In the genomic region with DNA sequence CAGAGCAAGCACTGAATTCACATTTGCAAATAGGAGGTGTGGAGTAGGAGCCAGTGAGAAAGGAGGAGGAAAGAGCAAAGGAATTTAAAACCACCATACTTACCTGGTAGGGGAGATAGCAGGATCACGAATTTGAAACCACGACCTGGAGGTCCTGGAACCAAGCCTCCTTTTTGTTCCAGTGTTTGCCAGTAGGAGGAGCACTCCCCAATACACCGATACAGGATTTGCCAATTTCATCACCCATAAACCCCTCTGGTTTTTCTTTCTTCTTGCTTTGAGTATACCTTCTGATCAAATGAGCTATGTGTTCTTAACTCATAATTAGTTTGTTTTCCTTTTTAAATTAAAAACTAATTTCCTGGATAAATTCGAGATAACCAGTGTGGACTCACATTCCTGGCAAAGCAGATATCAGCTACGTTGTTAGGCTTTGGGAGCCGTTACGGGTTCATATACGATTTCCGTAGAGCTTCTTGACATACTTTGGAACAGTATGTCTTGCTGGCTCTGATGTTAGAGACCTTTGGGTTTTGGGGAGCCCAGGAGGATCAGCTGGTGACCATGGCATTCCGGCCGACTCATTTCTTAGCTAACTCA, we compare ENCODE assay signal across 8 cellular contexts. TPM values are rescaled to one million over a fixed set of nuclear protein-coding genes. Genes with fewer than 3 reads are reported as not detected.
DNase-seq lines count a peak whose midpoint lies in the region; ATAC-seq and TF ChIP-seq lines count a peak whose summit lies in the region.

No MANE protein-coding gene starts in this region.

- WGBS in psoas muscle, 3 donors, result 72 to 78% (median 76%) methylated on average over 11 of the region's 11 CpGs

- ATAC-seq in psoas muscle (no peak), HG03442 (IDR thresholded peaks at IDR 0.05; ENCODE audit: unreplicated experiment) (no peak), HG02973 (IDR thresholded peaks at IDR 0.05; ENCODE audit: unreplicated experiment) (no peak)

- POLR2A ChIA-PET in PC-9 (lab: Charles Lee; ENCODE audit: unreplicated experiment), result interaction anchor here (0.7 kb wide), 1 partner anchor 21 kb away, joined by 5 read pairs; no protein-coding TSS in a partner anchor

- H3K9me3 ChIP-seq in PC-9 (ENCODE audit: insufficient read depth, low read depth) (no peaks in the 10 kb centered on the region), psoas muscle (no peaks in the 10 kb centered on the region)

- H3K27ac ChIP-seq in PC-9 (no peak overlapping the region), psoas muscle (no peak overlapping the region)

- H3K36me3 ChIP-seq in PC-9 (ENCODE audit: low read depth) (no peaks in the 10 kb centered on the region), psoas muscle (ENCODE audit: insufficient read depth in 1 of 2, low read depth in 1 of 2) (no peaks in the 10 kb centered on the region)

- H3F3A ChIP-seq in PC-9 (ENCODE audit: insufficient read depth, low read depth), result peaks cover 6% of the 10 kb centered on the region; the same call in 1 of the 2 replicates

- no peaks in the 10 kb centered on the region for H4K20me1 ChIP-seq in PC-9 (ENCODE audit: insufficient read depth)

- intact Hi-C loops in PC-9 (cut with micrococcal nuclease; ENCODE audit: unreplicated experiment) (loop anchor here (5.0 to 10.0 kb wide), 2 partner anchors 96 to 474 kb away; no protein-coding TSS in a partner anchor), psoas muscle (cut with DNase I) (no loop called here)

- no peak overlapping the region for H3K4me2 ChIP-seq in PC-9

- no peaks in the 10 kb centered on the region for H3K79me2 ChIP-seq in PC-9 (ENCODE audit: low read depth)

- DNase-seq in PC-9 (no peak), psoas muscle (no peak), EL (no peak), NCI-H774 (lab: John Stamatoyannopoulos, UW) (no peak)
- peak; percentile 14 for DNase-seq in central memory CD4-positive, alpha-beta T cell

- H3K27me3 ChIP-seq in PC-9 (ENCODE audit: insufficient read depth, low read depth) (no peaks in the 10 kb centered on the region), psoas muscle (ENCODE audit: insufficient read depth in 3 of 3, low read length in 2 of 3) (no peaks in the 10 kb centered on the region)

- BruUV-seq in PC-9 (replicated peaks; lab: Mats Ljungman, UMichigan), result no TSS peak

- CTCF ChIA-PET in PC-9 (lab: Charles Lee), result interaction anchor here (0.6 to 0.7 kb wide), 3 partner anchors 32 to 55 kb away, joined by 3 to 5 read pairs (median 3); no protein-coding TSS in a partner anchor

- no peaks in the 10 kb centered on the region for H3K9me2 ChIP-seq in PC-9 (ENCODE audit: insufficient read depth)

- no peak overlapping the region for H2AFZ ChIP-seq in PC-9

- TF ChIP-seq CTCF in GM12872 (IDR thresholded peaks at IDR 0.05; ENCODE audit: insufficient read depth, low read depth, low read length) (peak; percentile 85), PC-9 (conservative IDR thresholded peaks at IDR 0.05) (peak; percentile 77), psoas muscle (IDR thresholded peaks at IDR 0.05) (peak; percentile 30)

- H3K4me1 ChIP-seq in PC-9 (replicated peaks; ENCODE audit: insufficient read depth), result peaks cover 6% of the 10 kb centered on the region
- no peaks in the 10 kb centered on the region for H3K4me1 ChIP-seq in psoas muscle

- H3K4me3 ChIP-seq in PC-9 (no peak overlapping the region), psoas muscle (no peak overlapping the region)

RNA-seq across cellular contexts. Expression of gene BCO1, which starts 22.7 kb away (rescaled TPM):
- total RNA-seq in PC-9 (2021), result 1.4 and 1.5 TPM in 2 replicates
- total RNA-seq in psoas muscle, result not detected
- polyA plus RNA-seq in psoas muscle, result under 1 TPM in 2 of 3 donors, not detected in 1; 0.10 TPM

RNA-seq across cellular contexts. Expression of gene GAN, which starts 53.6 kb away (rescaled TPM):
- total RNA-seq in PC-9 (2021) (11.9 TPM in 2 replicates), psoas muscle (1 to 10 TPM; 5.5 to 8.3 (median 7.2) TPM)
- polyA plus RNA-seq in psoas muscle, result 1 to 10 TPM; 1.0 to 2.3 (median 2.3) TPM

Comparison
In these comparisons a context has a peak if more than half of its experiments do, and no peak if none do; other contexts are left out.
1. CTCF ChIP-seq: peak in every context shown above with its lines; median percentile 85 in GM12872; 77 in PC-9; 30 in psoas muscle.